In the genomic region with DNA sequence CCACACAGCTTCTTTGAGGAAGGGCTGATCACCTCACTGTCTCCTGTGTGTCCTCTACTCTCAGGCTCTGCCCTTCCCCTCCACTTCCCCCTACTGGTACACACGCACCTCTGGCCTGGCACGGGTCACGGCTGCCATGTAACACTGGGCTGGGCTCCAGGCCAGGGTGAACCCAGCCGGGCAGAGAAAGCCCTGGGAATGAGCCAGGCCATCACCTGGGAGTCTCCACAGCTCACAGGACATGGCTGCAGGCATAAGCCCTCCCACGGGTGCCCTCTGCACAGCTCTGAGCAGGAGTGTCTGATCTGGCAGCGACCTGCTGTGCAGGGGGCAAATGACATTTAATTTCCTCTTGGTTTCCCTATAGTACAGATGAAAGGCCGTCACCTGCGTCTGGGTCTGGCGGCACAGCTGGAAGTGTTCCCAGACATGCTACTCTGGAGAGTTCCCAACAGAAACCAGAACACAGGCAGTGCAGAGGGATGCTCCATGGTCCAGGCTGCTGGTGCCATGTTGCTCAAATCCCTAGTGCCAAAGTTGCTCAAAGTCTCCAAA, we compare ENCODE assay signal across 15 cellular contexts.
A peak's percentile ranks its signal among the peaks of the same experiment; 100 is the strongest.
DNase-seq lines count a peak whose midpoint lies in the region; ATAC-seq, FAIRE-seq and TF ChIP-seq lines count a peak whose summit lies in the region.
"Had no signal": no experiment of that assay in that cellular context is flagged by ENCODE, and none has a peak within 500 bp of the region (broad histone marks: within the 10 kb centered on the region; RNA-seq: fewer than 3 reads in every experiment).

No MANE protein-coding gene starts in this region.

- no peaks in the 10 kb centered on the region for H3K27me3 ChIP-seq in bronchial epithelial cell (ENCODE audit: control insufficient read depth, insufficient read depth, low read length)
- H3K27me3 ChIP-seq in right lobe of liver, result no peaks in the 10 kb centered on the region
- H3K27me3 ChIP-seq: breast epithelium had no signal

- 40% methylated on average over 3 of the region's 9 CpGs for WGBS in right lobe of liver (ENCODE audit: insufficient coverage, low coverage, low lambda C conversion rate, missing lambda C conversion rate)

- no peak for TF ChIP-seq POLR2A in right lobe of liver (IDR thresholded peaks at IDR 0.05)

- DNase-seq in COLO668 (lab: John Stamatoyannopoulos, UW; ENCODE audit: unreplicated experiment), result peak; percentile 49
- peak; percentile 99 for DNase-seq in NCI-H1092 treated with DMSO at 0.1 percent for 48 hours (lab: John Stamatoyannopoulos, UW)
- no peak for DNase-seq in bronchial epithelial cell (ENCODE audit: low read depth)
- peak; percentile 87 to 94 (median 91) for DNase-seq in right lobe of liver
- DNase-seq in HPDE6-E6E7 (ENCODE audit: extremely low spot score), result no peak
- no peak for DNase-seq in coronary artery (ENCODE audit: low spot score)
- DNase-seq: activated CD4-positive, alpha-beta T cell treated with anti-CD3 and anti-CD28 coated beads, Interleukin-2, amount 50 U/mL, for 1 hour; activated effector memory CD4-positive, alpha-beta T cell treated with anti-CD3 and anti-CD28 coated beads, Interleukin-2, amount 50 U/mL, for 16 hours; NCI-H1436; stimulated activated CD4-positive, alpha-beta T cell treated with anti-CD3 and anti-CD28 coated beads, Interleukin-1b, Interleukin-23, amount 100 ng/mL, for 48 hours had no signal

- intact Hi-C loops in right lobe of liver (cut with DNase I), result no loop called here

- H3K4me1 ChIP-seq in right lobe of liver, result peaks cover 0 to 39% (median 15%) of the 10 kb centered on the region in 4 donors
- H3K4me1 ChIP-seq: breast epithelium had no signal

- H3K36me3 ChIP-seq in bronchial epithelial cell (ENCODE audit: control insufficient read depth, insufficient read depth, low read length) (peaks cover 14% of the 10 kb centered on the region), right lobe of liver (no peaks in the 10 kb centered on the region)
- H3K36me3 ChIP-seq: breast epithelium had no signal

- ATAC-seq in right lobe of liver (peak; percentile 81 to 84 (median 84)), HG03432 (IDR thresholded peaks at IDR 0.05; ENCODE audit: unreplicated experiment) (no peak), HG03139 (IDR thresholded peaks at IDR 0.05; ENCODE audit: unreplicated experiment) (no peak)

- H3K4me3 ChIP-seq in bronchial epithelial cell (ENCODE audit: low read depth, low read length) (no peak overlapping the region), right lobe of liver (no peak overlapping the region), coronary artery (no peak overlapping the region)
- H3K4me3 ChIP-seq: breast epithelium had no signal

- FAIRE-seq in bronchial epithelial cell (lab: Jason Lieb, UNC), result peak; percentile 13
- FAIRE-seq: endothelial cell of umbilical vein, G401.6 had no signal

- H3K9me3 ChIP-seq in right lobe of liver, result no peaks in the 10 kb centered on the region
- H3K9me3 ChIP-seq: breast epithelium had no signal

- H3K27ac ChIP-seq in right lobe of liver (peak overlapping the region; percentile 6 to 67 (median 67)), coronary artery (no peak overlapping the region)
- H3K27ac ChIP-seq: breast epithelium had no signal

- TF ChIP-seq CTCF in bronchial epithelial cell (IDR thresholded peaks at IDR 0.05; ENCODE audit: insufficient read depth, low read length, severe bottlenecking) (no peak), right lobe of liver (IDR thresholded peaks at IDR 0.05) (peak; percentile 20 to 49 (median 35)), coronary artery (IDR thresholded peaks at IDR 0.05) (no peak)

Comparison
In these comparisons a context has a peak if more than half of its experiments do, and no peak if none do; other contexts are left out.
1. DNase-seq: peak in COLO668 (single experiment), NCI-H1092 treated with DMSO at 0.1 percent for 48 hours (single experiment) and right lobe of liver (3 of 3); none in bronchial epithelial cell (single experiment), HPDE6-E6E7 (single experiment) and coronary artery (single experiment).
2. CTCF ChIP-seq: peak in right lobe of liver (4 of 4); none in bronchial epithelial cell (single experiment) and coronary artery (single experiment).
3. ATAC-seq: peak in right lobe of liver (4 of 4); none in HG03432 (single experiment) and HG03139 (single experiment).
4. H3K27ac ChIP-seq: peak in right lobe of liver (3 of 3); none in coronary artery (0 of 2).